ENCODE assay signal across 11 cellular contexts in the genomic region with DNA sequence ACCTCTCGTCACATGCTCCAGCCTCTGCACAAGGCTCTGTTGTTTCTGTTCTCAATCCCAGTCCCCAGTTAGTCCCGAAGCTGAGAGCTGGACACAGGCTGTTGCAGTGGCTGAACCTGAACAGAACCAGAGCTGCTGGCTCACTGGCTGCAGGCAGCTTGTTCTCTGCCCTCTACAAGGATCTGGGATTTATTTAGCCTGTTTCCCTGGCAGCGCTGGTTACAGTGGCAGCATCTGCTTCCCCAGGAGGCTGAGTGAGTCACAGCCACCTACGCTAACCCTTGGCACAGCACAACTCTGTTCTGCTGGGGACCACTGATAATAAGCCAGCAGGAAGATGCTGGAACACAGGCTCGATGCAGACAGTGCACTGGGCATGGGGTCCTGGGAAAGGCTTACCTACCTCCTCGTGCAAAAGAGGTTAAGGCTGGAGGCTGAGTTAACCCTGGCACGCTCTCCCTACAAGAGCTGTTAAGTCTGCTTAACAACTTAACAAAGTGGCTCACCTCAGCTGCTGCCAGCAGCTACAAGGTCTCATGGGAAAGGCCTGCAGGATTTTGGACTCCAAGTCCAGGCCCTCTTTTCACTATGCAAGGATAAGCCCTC.
DNase-seq lines count a peak whose midpoint lies in the region; ATAC-seq and TF ChIP-seq lines count a peak whose summit lies in the region.
"Had no signal": no experiment of that assay in that cellular context is flagged by ENCODE, and none has a peak within 500 bp of the region (broad histone marks: within the 10 kb centered on the region; RNA-seq: fewer than 3 reads in every experiment).

No MANE protein-coding gene starts in this region.

- H3K36me3 Mint-ChIP-seq in CD14-positive monocyte = no peaks in the 10 kb centered on the region
- H3K36me3 Mint-ChIP-seq: T-cell had no signal

- DNase-seq in GM04504 (ENCODE audit: low read depth) = peak; percentile 71
- peak; percentile 63 for DNase-seq in SK-MEL-5 (ENCODE audit: low read depth, low spot score)
- DNase-seq in fibroblast of the aortic adventitia (ENCODE audit: low read depth) = peak; percentile 85
- peak; percentile 87 for DNase-seq in retinal pigment epithelial cell (ENCODE audit: low read depth)
- DNase-seq in NCI-H1105 (lab: John Stamatoyannopoulos, UW) = no peak
- no peak for DNase-seq in stimulated activated CD4-positive, alpha-beta T cell treated with anti-CD3 and anti-CD28 coated beads, Interleukin-15, amount 100 ng/mL, for 24 hours
- DNase-seq in CD14-positive monocyte (ENCODE audit: low spot score) = no peak
- DNase-seq: stimulated activated naive CD8-positive, alpha-beta T cell treated with anti-CD3 and anti-CD28 coated beads, Interleukin-15, amount 100 ng/mL, for 72 hours; T-cell had no signal

- in situ Hi-C loops in SK-MEL-5 (cut with HindIII; ENCODE audit: low pct_unique_long_range_greater_than_20kb, low sequenced_read_pairs) = no loop called here

- ATAC-seq in GM19324 (IDR thresholded peaks at IDR 0.05; ENCODE audit: low FRiP score, unreplicated experiment) = no peak
- ATAC-seq: stimulated activated naive CD8-positive, alpha-beta T cell treated with anti-CD3 and anti-CD28 coated beads, Interleukin-15, amount 100 ng/mL, for 72 hours; T-cell had no signal

- intact Hi-C loops in CD14-positive monocyte (cut with micrococcal nuclease) = no loop called here

- H3K9me3 Mint-ChIP-seq in CD14-positive monocyte = peaks cover 0 to 9% (median 2%) of the 10 kb centered on the region in 7 donors
- H3K9me3 Mint-ChIP-seq: T-cell had no signal

- no peaks in the 10 kb centered on the region for H3K4me1 Mint-ChIP-seq in CD14-positive monocyte
- H3K4me1 Mint-ChIP-seq: stimulated activated naive CD8-positive, alpha-beta T cell treated with anti-CD3 and anti-CD28 coated beads, Interleukin-15, amount 100 ng/mL, for 72 hours; T-cell had no signal

- no peak for TF ChIP-seq CTCF in fibroblast of the aortic adventitia (IDR thresholded peaks at IDR 0.05; ENCODE audit: insufficient read depth, low read length)
- TF ChIP-seq CTCF in retinal pigment epithelial cell (conservative IDR thresholded peaks at IDR 0.05; ENCODE audit: low read depth, low read length) = no peak
- no peak for TF ChIP-seq CTCF in CD14-positive monocyte (IDR thresholded peaks at IDR 0.05)

- peaks cover 2 to 10% (median 3%) of the 10 kb centered on the region in 3 donors for H3K27me3 Mint-ChIP-seq in CD14-positive monocyte (ENCODE audit: low read depth in 3 of 3)
- H3K27me3 Mint-ChIP-seq: stimulated activated naive CD8-positive, alpha-beta T cell treated with anti-CD3 and anti-CD28 coated beads, Interleukin-15, amount 100 ng/mL, for 72 hours; T-cell had no signal

- H3K4me3 ChIP-seq in fibroblast of the aortic adventitia (ENCODE audit: low read depth, low read length) = no peak overlapping the region
- H3K4me3 ChIP-seq in retinal pigment epithelial cell (ENCODE audit: low read length) = no peak overlapping the region
- H3K4me3 ChIP-seq: cardiac muscle cell had no signal

- no peak overlapping the region for H3K4me3 Mint-ChIP-seq in CD14-positive monocyte
- H3K4me3 Mint-ChIP-seq: stimulated activated naive CD8-positive, alpha-beta T cell treated with anti-CD3 and anti-CD28 coated beads, Interleukin-15, amount 100 ng/mL, for 72 hours; T-cell had no signal

- no peak overlapping the region for H3K27ac Mint-ChIP-seq in CD14-positive monocyte
- H3K27ac Mint-ChIP-seq: T-cell had no signal

Comparison
In these comparisons a context has a peak if more than half of its experiments do, and no peak if none do; other contexts are left out.
1. DNase-seq: peak in GM04504 (single experiment), SK-MEL-5 (single experiment), fibroblast of the aortic adventitia (single experiment) and retinal pigment epithelial cell (single experiment); none in NCI-H1105 (single experiment), stimulated activated CD4-positive, alpha-beta T cell treated with anti-CD3 and anti-CD28 coated beads, Interleukin-15, amount 100 ng/mL, for 24 hours (single experiment) and CD14-positive monocyte (single experiment).